Comparison of ENCODE assay signal across 14 cellular contexts in the genomic region with DNA sequence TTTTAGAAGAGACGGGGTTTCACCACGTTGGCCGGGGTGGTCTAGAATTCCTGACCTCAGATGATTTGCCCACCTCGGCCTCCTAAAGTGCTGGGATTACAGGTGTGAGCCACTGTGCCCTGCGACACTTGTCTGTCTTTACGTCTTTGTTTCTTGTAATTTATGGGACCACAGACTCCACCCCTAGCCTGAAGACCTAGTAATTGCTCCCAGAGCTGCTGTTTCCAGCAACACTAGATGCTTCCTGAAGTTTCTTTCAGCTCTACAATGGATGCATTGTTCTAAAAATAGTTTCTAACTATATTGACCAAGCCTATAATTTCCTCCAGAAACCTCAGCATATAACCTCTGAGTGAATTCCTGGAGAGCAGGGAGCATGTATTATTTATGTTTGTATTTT. TPM values are rescaled to one million over a fixed set of nuclear protein-coding genes. Genes with fewer than 3 reads are reported as not detected.
DNase-seq lines count a peak whose midpoint lies in the region; ATAC-seq, FAIRE-seq and TF ChIP-seq lines count a peak whose summit lies in the region.
"Had no signal": no experiment of that assay in that cellular context is flagged by ENCODE, and none has a peak within 500 bp of the region (broad histone marks: within the 10 kb centered on the region; RNA-seq: fewer than 3 reads in every experiment).

No MANE protein-coding gene starts in this region.

- SMC1A ChIA-PET in GM12878 (lab: Charles Lee; ENCODE audit: uncharacterized antibody, unreplicated experiment) = interaction anchor here (0.6 to 2.2 kb wide), 7 partner anchors 10 to 122 kb away, joined by 3 to 9 read pairs (median 4); partner anchors contain the start of gene RFK

- no peaks in the 10 kb centered on the region for H4K20me1 ChIP-seq in GM12878 (ENCODE audit: control insufficient read depth, insufficient read depth)

- no peaks in the 10 kb centered on the region for H3K27me3 ChIP-seq in GM12878 (replicated peaks in 1 of 2; ENCODE audit: control insufficient read depth in 2 of 2, insufficient read depth in 2 of 2, low read length in 1 of 2)

- peaks cover 2% of the 10 kb centered on the region; the same call in 1 of the 2 replicates for H3K79me2 ChIP-seq in GM12878 (ENCODE audit: control insufficient read depth, insufficient read depth, low read length)

- no TSS peak for BruUV-seq in GM12878 (replicated peaks; lab: Mats Ljungman, UMichigan)

- TF ChIP-seq CTCF in GM12878 (IDR thresholded peaks at IDR 0.05 in 2 of 3, conservative IDR thresholded peaks at IDR 0.05 in 1 of 3; ENCODE audit: control insufficient read depth in 2 of 3, extremely low read depth in 1 of 3, insufficient read depth in 1 of 3, low read depth in 3 of 3, low read length in 3 of 3) = no peak

- no peak for TF ChIP-seq EP300 in GM12878 (IDR thresholded peaks at IDR 0.05; ENCODE audit: borderline replicate concordance in 1 of 2, control insufficient read depth in 1 of 2, low read depth in 2 of 2, low read length in 2 of 2)

- TF ChIP-seq POLR2A in GM12878 (IDR thresholded peaks at IDR 0.05; ENCODE audit: low read depth, low read length) = no peak

- H3K4me1 ChIP-seq in GM12878 (ENCODE audit: control insufficient read depth, insufficient read depth, low read length) = peaks cover 29% of the 10 kb centered on the region

- DNase-seq in ELF-1 (ENCODE audit: low read depth, low spot score) = peak; percentile 76
- peak; percentile 43 for DNase-seq in M059J (ENCODE audit: low read depth)
- no peak for DNase-seq in GM12878 (ENCODE audit: low read depth, low spot score)
- no peak for DNase-seq in natural killer cell treated with Interleukin-12 subunit alpha and Interleukin-12 subunit beta and Interleukin-15 and Interleukin-18, amount 100 ng/mL, for 72 hours (ENCODE audit: low spot score)
- DNase-seq in middle frontal gyrus (ENCODE audit: extremely low spot score, low spot score) = no peak
- DNase-seq in activated CD8-positive, alpha-beta memory T cell treated with anti-CD3 and anti-CD28 coated beads, Interleukin-2, amount 10 ng/mL, durations not matched to agents 7 days and 5 days = no peak
- DNase-seq in amniotic stem cell (lab: John Stamatoyannopoulos, UW) = no peak
- DNase-seq: cerebellar nuclear complex, kidney glomerular epithelial cell, NCI-H1930, Right ventricle myocardium superior had no signal

- H3K36me3 Mint-ChIP-seq in natural killer cell treated with Interleukin-12 subunit alpha and Interleukin-12 subunit beta and Interleukin-15 and Interleukin-18, amount 100 ng/mL, for 72 hours = peaks cover 6% of the 10 kb centered on the region
- H3K36me3 Mint-ChIP-seq in activated CD8-positive, alpha-beta memory T cell treated with anti-CD3 and anti-CD28 coated beads, Interleukin-2, amount 10 ng/mL, durations not matched to agents 7 days and 5 days = peaks cover 26% of the 10 kb centered on the region

- H3K4me1 Mint-ChIP-seq in natural killer cell treated with Interleukin-12 subunit alpha and Interleukin-12 subunit beta and Interleukin-15 and Interleukin-18, amount 100 ng/mL, for 72 hours (ENCODE audit: low read depth in 2 of 2) = peaks cover 31 to 41% of the 10 kb centered on the region in 2 donors
- peaks cover 19% of the 10 kb centered on the region for H3K4me1 Mint-ChIP-seq in activated CD8-positive, alpha-beta memory T cell treated with anti-CD3 and anti-CD28 coated beads, Interleukin-2, amount 10 ng/mL, durations not matched to agents 7 days and 5 days

- RAD21 ChIA-PET in GM12878 (lab: Charles Lee; ENCODE audit: unreplicated experiment) = interaction anchor here (0.7 to 1.4 kb wide), 3 partner anchors 14 to 105 kb away, joined by 3 to 4 read pairs (median 3); partner anchors contain the start of gene GCNT1

- 17% methylated on average over 6 of the region's 6 CpGs for WGBS in GM12878 (ENCODE audit: insufficient coverage, insufficient replicate concordance, low lambda C conversion rate, missing lambda C conversion rate)

- peak overlapping the region; percentile 53; the same call in 1 of the 2 replicates for H3K4me3 ChIP-seq in GM12878

- peak overlapping the region; percentile 50 for H3K9ac ChIP-seq in GM12878 (ENCODE audit: control insufficient read depth, insufficient read depth, low read length)

- CTCF ChIA-PET in GM12878 (lab: Yijun Ruan, JAX) = interaction anchor here (0.6 to 1.4 kb wide), 7 partner anchors 10 to 1389 kb away, joined by 3 to 5 read pairs (median 3); partner anchors contain the start of gene RFK
- CTCF ChIA-PET in activated CD8-positive, alpha-beta memory T cell treated with anti-CD3 and anti-CD28 coated beads, Interleukin-2, amount 10 ng/mL, durations not matched to agents 7 days and 5 days (lab: Charles Lee) = interaction anchor here (1.0 to 2.8 kb wide), 3 partner anchors 11 to 186 kb away, joined by 3 to 11 read pairs (median 4); partner anchors contain the start of gene GCNT1

- POLR2A ChIA-PET in GM12878 (lab: Charles Lee) = interaction anchor here (0.5 kb wide), 2 partner anchors 34 kb away, joined by 4 to 5 read pairs; no protein-coding TSS in a partner anchor

- ATAC-seq in GM12878 = no peak
- ATAC-seq in natural killer cell treated with Interleukin-12 subunit alpha and Interleukin-12 subunit beta and Interleukin-15 and Interleukin-18, amount 100 ng/mL, for 72 hours = no peak
- ATAC-seq in GM18520 (IDR thresholded peaks at IDR 0.05; ENCODE audit: unreplicated experiment) = no peak
- no peak for ATAC-seq in activated CD8-positive, alpha-beta memory T cell treated with anti-CD3 and anti-CD28 coated beads, Interleukin-2, amount 10 ng/mL, durations not matched to agents 7 days and 5 days

- H3K4me2 ChIP-seq in GM12878 (ENCODE audit: control insufficient read depth, insufficient read depth) = peak overlapping the region; percentile 74

- H3K27ac ChIP-seq in GM12878 (ENCODE audit: control insufficient read depth, insufficient read depth) = peak overlapping the region; percentile 79
- H3K27ac ChIP-seq: HL-60 had no signal

- peak overlapping the region; percentile 31 for H3K4me3 Mint-ChIP-seq in natural killer cell treated with Interleukin-12 subunit alpha and Interleukin-12 subunit beta and Interleukin-15 and Interleukin-18, amount 100 ng/mL, for 72 hours
- H3K4me3 Mint-ChIP-seq in activated CD8-positive, alpha-beta memory T cell treated with anti-CD3 and anti-CD28 coated beads, Interleukin-2, amount 10 ng/mL, durations not matched to agents 7 days and 5 days = no peak overlapping the region

- intact Hi-C loops in GM12878 (cut with micrococcal nuclease; ENCODE audit: unreplicated experiment) = loop anchor here (2.0 kb wide), 1 partner anchor 70 kb away; no protein-coding TSS in a partner anchor

- no peak for FAIRE-seq in GM12878 (lab: Jason Lieb, UNC)

- H3K9me3 ChIP-seq in GM12878 (replicated peaks; ENCODE audit: control insufficient read depth, insufficient read depth, low read length) = no peaks in the 10 kb centered on the region; the same call in 1 of the 3 replicates

- H3K27me3 Mint-ChIP-seq in natural killer cell treated with Interleukin-12 subunit alpha and Interleukin-12 subunit beta and Interleukin-15 and Interleukin-18, amount 100 ng/mL, for 72 hours = no peaks in the 10 kb centered on the region
- H3K27me3 Mint-ChIP-seq in activated CD8-positive, alpha-beta memory T cell treated with anti-CD3 and anti-CD28 coated beads, Interleukin-2, amount 10 ng/mL, durations not matched to agents 7 days and 5 days = no peaks in the 10 kb centered on the region

- no peak for TF ChIP-seq RAD21 in GM12878 (IDR thresholded peaks at IDR 0.05; ENCODE audit: insufficient read depth, low read depth, low read length)

- no peaks in the 10 kb centered on the region for H3K36me3 ChIP-seq in GM12878 (ENCODE audit: control insufficient read depth in 2 of 2, insufficient read depth in 2 of 2, low read length in 1 of 2)

- in situ Hi-C loops in GM12878 (cut with MboI) = no loop called here

- peak overlapping the region; percentile 10 to 60 for H3K27ac Mint-ChIP-seq in natural killer cell treated with Interleukin-12 subunit alpha and Interleukin-12 subunit beta and Interleukin-15 and Interleukin-18, amount 100 ng/mL, for 72 hours
- no peak overlapping the region for H3K27ac Mint-ChIP-seq in activated CD8-positive, alpha-beta memory T cell treated with anti-CD3 and anti-CD28 coated beads, Interleukin-2, amount 10 ng/mL, durations not matched to agents 7 days and 5 days
- H3K27ac Mint-ChIP-seq: activated T-helper 2 cell treated with anti-CD3 and anti-CD28 coated beads, Interferon-gamma antibody, Interleukin-2, Interleukin-4, amounts not matched to agents 10 μg/mL and 5 μg/mL and 100 μg/mL, durations not matched to agents 14 hours and 24 hours and 36 hours had no signal

- H2AFZ ChIP-seq in GM12878 (ENCODE audit: control insufficient read depth, low read depth, low read length) = no peak overlapping the region

- H3K9me3 Mint-ChIP-seq in natural killer cell treated with Interleukin-12 subunit alpha and Interleukin-12 subunit beta and Interleukin-15 and Interleukin-18, amount 100 ng/mL, for 72 hours = no peaks in the 10 kb centered on the region
- peaks cover 1% of the 10 kb centered on the region for H3K9me3 Mint-ChIP-seq in activated CD8-positive, alpha-beta memory T cell treated with anti-CD3 and anti-CD28 coated beads, Interleukin-2, amount 10 ng/mL, durations not matched to agents 7 days and 5 days (ENCODE audit: low read depth)

TF ChIP-seq in GM12878, 131 proteins besides CTCF, POLR2A, EP300 and RAD21 (continues in another document):
- no peak for TF ChIP-seq GABPA (IDR thresholded peaks at IDR 0.05; ENCODE audit: low read depth)

RNA-seq across cellular contexts. Expression of gene GCNT1, which starts 13.9 kb away (rescaled TPM):
- total RNA-seq in M059J (2014; rRNA removed; shearing (Covaris generic)) = 82.2 and 86.3 TPM in 2 replicates
- total RNA-seq in GM12878 (2013; cell fraction: nucleolus; rRNA removed) = 1.4 and 2.8 TPM in 2 replicates
- total RNA-seq in GM12878 (2014; rRNA removed) = 6.7 and 10.4 TPM in 2 replicates
- total RNA-seq in GM12878 (2014; rRNA removed; fragmentation: Illumina TruSeq; extraction: Trizol) = 8.8 and 9.7 TPM in 2 replicates
- 10.0 and 12.5 TPM in 2 replicates for total RNA-seq in GM12878 (2021)
- polyA plus RNA-seq in GM12878 (2011; ENCODE audit: low read depth) = 10.8 TPM
- polyA plus RNA-seq in GM12878 (2011; rRNA removed) = 8.2 and 9.3 TPM in 2 replicates
- polyA plus RNA-seq in GM12878 (2011; cell fraction: cytosol; rRNA removed) = 4.5 and 7.5 TPM in 2 replicates
- 4.2 and 5.0 TPM in 2 replicates for polyA plus RNA-seq in GM12878 (2011; cell fraction: nucleus; rRNA removed)
- polyA plus RNA-seq in GM12878 (2012) = 10.1 and 10.4 TPM in 2 replicates
- polyA plus RNA-seq in GM12878 (2014; fragmentation: Illumina TruSeq; extraction: Trizol) = 13.5 and 17.8 TPM in 2 replicates
- polyA plus RNA-seq in GM12878 (2014; fragmentation: Nextera tagmentation; extraction: Ambion mirVana) = 1 to 10 TPM; 2.8 to 4.0 TPM
- 6.9 and 7.7 TPM in 2 replicates for polyA plus RNA-seq in GM12878 (2014; rRNA removed)
- 1 to 10 TPM; 6.3 to 7.3 TPM for polyA plus RNA-seq in GM12878 (2016; fragmentation: Nextera tagmentation; extraction: Ambion mirVana)
- polyA minus RNA-seq in GM12878 (2011; rRNA and poly(A)+ RNA removed) = 16.5 and 19.1 TPM in 2 replicates
- polyA minus RNA-seq in GM12878 (2011; cell fraction: cytosol; rRNA and poly(A)+ RNA removed) = 2.4 and 2.7 TPM in 2 replicates
- 2.1 and 4.0 TPM in 2 replicates for polyA minus RNA-seq in GM12878 (2011; cell fraction: nucleus; rRNA and poly(A)+ RNA removed)
- 1 to 10 TPM; 8.1 to 8.4 TPM for total RNA-seq in natural killer cell treated with Interleukin-12 subunit alpha and Interleukin-12 subunit beta and Interleukin-15 and Interleukin-18, amount 100 ng/mL, for 72 hours
- total RNA-seq in activated CD8-positive, alpha-beta memory T cell treated with anti-CD3 and anti-CD28 coated beads, Interleukin-2, amount 10 ng/mL, durations not matched to agents 7 days and 5 days = 10 to 100 TPM; 23.0 to 25.0 TPM

Comparison
In these comparisons a context has a peak if more than half of its experiments do, and no peak if none do; other contexts are left out.
1. DNase-seq: peak in ELF-1 (single experiment) and M059J (single experiment); none in GM12878 (single experiment), natural killer cell treated with Interleukin-12 subunit alpha and Interleukin-12 subunit beta and Interleukin-15 and Interleukin-18, amount 100 ng/mL, for 72 hours (single experiment), middle frontal gyrus (single experiment), activated CD8-positive, alpha-beta memory T cell treated with anti-CD3 and anti-CD28 coated beads, Interleukin-2, amount 10 ng/mL, durations not matched to agents 7 days and 5 days (single experiment) and amniotic stem cell (single experiment).